1 cellular context compared by ENCODE assay signal in genomic region chr2:111707700-111708099, GRCh38.
TF ChIP-seq lines count a peak whose summit lies in the region.

No MANE protein-coding gene starts in this region.

TF ChIP-seq in H1, 55 proteins besides CTCF, POLR2A, EP300 and RAD21 (continued from another document):
- TF ChIP-seq KDM5A (IDR thresholded peaks at IDR 0.05; ENCODE audit: low read length) (no peak), FOSL1 (IDR thresholded peaks at IDR 0.05; ENCODE audit: insufficient read depth, low read depth, low read length) (no peak), PHF8 (conservative IDR thresholded peaks at IDR 0.05; ENCODE audit: low read depth, low read length) (no peak), BCL11A (IDR thresholded peaks at IDR 0.05; ENCODE audit: low read depth in 2 of 2, low read length in 2 of 2) (no peak), ZNF274 (IDR thresholded peaks at IDR 0.05; ENCODE audit: borderline replicate concordance, extremely low read depth, low read length) (no peak)
TF ChIP-seq in H1: peak in this region for 0.
